1 cellular context compared by ENCODE assay signal in genomic region chr12:57899010-57899662, GRCh38.
TF ChIP-seq lines count a peak whose summit lies in the region.

No MANE protein-coding gene starts in this region.

TF ChIP-seq in IMR-90, 13 proteins besides CTCF, POLR2A, EP300 and RAD21:
- TF ChIP-seq ELK1 (IDR thresholded peaks at IDR 0.05; ENCODE audit: borderline replicate concordance, low read depth, low read length) (no peak), FOS (IDR thresholded peaks at IDR 0.05; ENCODE audit: low read depth, low read length) (0 out of 2 replicates have a peak, but pooled peaks have one; percentile 41), BHLHE40 (IDR thresholded peaks at IDR 0.05; ENCODE audit: low read depth, low read length) (no peak), MXI1 (IDR thresholded peaks at IDR 0.05; ENCODE audit: borderline replicate concordance, low read depth, low read length) (no peak), CHD1 (IDR thresholded peaks at IDR 0.05; ENCODE audit: low read depth, low read length) (no peak)
